11 cellular contexts compared by ENCODE assay signal in the genomic region with DNA sequence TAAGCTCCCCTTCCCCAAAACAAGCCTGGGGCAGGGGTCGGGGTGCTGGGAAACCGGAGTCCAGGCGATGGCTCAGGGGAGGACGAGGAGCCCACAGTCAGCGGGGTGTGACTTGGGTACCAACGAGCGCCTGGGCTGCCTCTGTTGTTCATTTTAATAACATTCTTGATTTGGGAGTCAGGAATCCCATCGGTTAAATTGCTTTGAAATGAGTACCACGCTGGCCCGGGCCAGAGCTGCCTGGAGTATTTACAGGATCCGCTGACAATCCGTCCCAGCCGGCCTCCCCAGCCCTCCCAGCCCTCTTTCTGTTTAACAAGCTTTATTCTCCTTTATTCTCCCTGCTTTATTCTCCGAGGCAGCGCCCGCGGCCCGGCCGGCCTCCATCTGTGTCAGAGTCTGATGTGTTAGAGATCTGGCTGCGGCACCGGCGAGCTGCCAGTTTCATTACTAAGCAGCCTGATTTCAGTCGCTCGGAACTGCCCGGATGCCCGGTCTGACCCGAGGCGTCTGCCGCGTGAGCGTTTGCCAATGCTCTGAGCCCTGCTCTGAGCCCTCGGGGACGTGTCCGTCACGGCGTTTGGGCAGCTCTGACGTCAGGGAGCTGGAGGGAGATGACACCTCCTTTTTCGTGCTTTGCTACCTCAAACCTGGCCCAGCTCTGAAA. TPM values are rescaled to one million over a fixed set of nuclear protein-coding genes. Genes with fewer than 3 reads are reported as not detected.
DNase-seq lines count a peak whose midpoint lies in the region; ATAC-seq, FAIRE-seq and TF ChIP-seq lines count a peak whose summit lies in the region.
"Had no signal": no experiment of that assay in that cellular context is flagged by ENCODE, and none has a peak within 500 bp of the region (broad histone marks: within the 10 kb centered on the region; RNA-seq: fewer than 3 reads in every experiment).

No MANE protein-coding gene starts in this region.

- H3K9me3 ChIP-seq in right cardiac atrium (ENCODE audit: control insufficient read depth, low read length), result no peaks in the 10 kb centered on the region
- no peaks in the 10 kb centered on the region for H3K9me3 ChIP-seq in left ventricle myocardium inferior (replicated peaks)
- H3K9me3 ChIP-seq in HepG2 (ENCODE audit: low read length), result no peaks in the 10 kb centered on the region

- no peaks in the 10 kb centered on the region for H3K79me2 ChIP-seq in HepG2 (ENCODE audit: insufficient read depth, low read length)

- TF ChIP-seq CTCF in left ventricle myocardium inferior (IDR thresholded peaks at IDR 0.05; ENCODE audit: borderline replicate concordance) (no peak), chondrocyte (IDR thresholded peaks at IDR 0.05) (no peak), HepG2 (CRISPR knock-in tag; IDR thresholded peaks at IDR 0.05) (no peak)

- H3K27me3 ChIP-seq in right cardiac atrium (ENCODE audit: control insufficient read depth, insufficient read depth), result no peaks in the 10 kb centered on the region
- H3K27me3 ChIP-seq in left ventricle myocardium inferior (ENCODE audit: low read depth), result peaks cover 40% of the 10 kb centered on the region
- peaks cover 23 to 85% of the 10 kb centered on the region in 2 experiments; a peak in 4 of 5 replicates for H3K27me3 ChIP-seq in HepG2 (ENCODE audit: control insufficient read depth in 1 of 2, insufficient read depth in 2 of 2, low read length in 2 of 2)
- H3K27me3 ChIP-seq: cardiac muscle cell had no signal

- H3K27ac Mint-ChIP-seq in chondrocyte (ENCODE audit: unreplicated experiment), result peak overlapping the region; percentile 27
- H3K27ac Mint-ChIP-seq: activated B cell treated with CpG ODN at 0.5 μM for 24 hours; CD4-positive, CD25-positive, alpha-beta regulatory T cell had no signal

- H3K9ac ChIP-seq in HepG2 (ENCODE audit: insufficient read depth, low read depth, low read length), result no peak overlapping the region

- no peak overlapping the region for H3K4me2 ChIP-seq in HepG2 (ENCODE audit: low read depth, low read length)

- no peak for TF ChIP-seq RAD21 in HepG2 (CRISPR knock-in tag; IDR thresholded peaks at IDR 0.05)

- ATAC-seq in right cardiac atrium, result peak; percentile 34 to 45
- ATAC-seq in HepG2, result no peak
- no peak for ATAC-seq in GM18858 (IDR thresholded peaks at IDR 0.05; ENCODE audit: unreplicated experiment)
- ATAC-seq in GM21737 (IDR thresholded peaks at IDR 0.05; ENCODE audit: unreplicated experiment), result no peak

- no peaks in the 10 kb centered on the region for H3K27me3 Mint-ChIP-seq in chondrocyte (ENCODE audit: low read depth)
- H3K27me3 Mint-ChIP-seq: activated B cell treated with CpG ODN at 0.5 μM for 24 hours had no signal

- CTCF ChIA-PET in HepG2 (lab: Yijun Ruan, JAX; ENCODE audit: low intra/inter-chr PET ratio, low total read pairs), result no interaction called here

- no peaks in the 10 kb centered on the region for H3K4me1 ChIP-seq in right cardiac atrium (ENCODE audit: control insufficient read depth, insufficient read depth, low read length)
- H3K4me1 ChIP-seq in left ventricle myocardium inferior, result no peaks in the 10 kb centered on the region
- peaks cover 5% of the 10 kb centered on the region; the same call in 1 of the 2 replicates for H3K4me1 ChIP-seq in HepG2 (ENCODE audit: insufficient read depth, low read length)

- H3K4me3 ChIP-seq in right cardiac atrium (ENCODE audit: low read length), result no peak overlapping the region
- no peak overlapping the region for H3K4me3 ChIP-seq in left ventricle myocardium inferior
- no peak overlapping the region for H3K4me3 ChIP-seq in HepG2 (replicated peaks in 1 of 3; ENCODE audit: insufficient read depth in 1 of 3, low read depth in 2 of 3, low read length in 3 of 3)
- H3K4me3 ChIP-seq: cardiac muscle cell had no signal

- no TSS peak for BruUV-seq in HepG2 (replicated peaks; lab: Mats Ljungman, UMichigan)

- WGBS in right cardiac atrium, result 59% methylated on average over 38 of the region's 38 CpGs
- 49% methylated on average over 25 of the region's 38 CpGs for WGBS in HepG2 (ENCODE audit: low lambda C conversion rate)

- no peak overlapping the region for H3K4me3 Mint-ChIP-seq in chondrocyte (ENCODE audit: unreplicated experiment)
- H3K4me3 Mint-ChIP-seq: activated B cell treated with CpG ODN at 0.5 μM for 24 hours; CD4-positive, CD25-positive, alpha-beta regulatory T cell had no signal

- no peaks in the 10 kb centered on the region for H3K9me3 Mint-ChIP-seq in chondrocyte (ENCODE audit: low read depth)
- H3K9me3 Mint-ChIP-seq: activated B cell treated with CpG ODN at 0.5 μM for 24 hours; CD4-positive, CD25-positive, alpha-beta regulatory T cell had no signal

- POLR2A ChIA-PET in HepG2 (lab: Yijun Ruan, JAX), result no interaction called here

- DNase-seq in right cardiac atrium (peak; percentile 68 to 77 (median 76)), left ventricle myocardium inferior (no peak), chondrocyte (ENCODE audit: low spot score) (no peak), HepG2 (ENCODE audit: low spot score) (no peak), NCI-H1694 treated with DMSO at 0.1 percent for 48 hours (lab: John Stamatoyannopoulos, UW) (no peak)
- DNase-seq in stimulated activated CD4-positive, alpha-beta T cell treated with anti-CD3 and anti-CD28 coated beads, Interleukin-2, amount 100 ng/mL, for 48 hours, result no peak
- DNase-seq: activated B cell treated with CpG ODN at 0.5 μM for 24 hours; CD4-positive, CD25-positive, alpha-beta regulatory T cell had no signal

- no peaks in the 10 kb centered on the region for H3K36me3 Mint-ChIP-seq in chondrocyte (ENCODE audit: low read depth)
- H3K36me3 Mint-ChIP-seq: CD4-positive, CD25-positive, alpha-beta regulatory T cell had no signal

- H2AFZ ChIP-seq in HepG2 (ENCODE audit: low read length), result no peak overlapping the region

- no peak for TF ChIP-seq EP300 in HepG2 (IDR thresholded peaks at IDR 0.05; ENCODE audit: low read depth in 2 of 2, low read length in 2 of 2)
- no peak for TF ChIP-seq EP300 in HepG2 (CRISPR knock-in tag; IDR thresholded peaks at IDR 0.05; ENCODE audit: borderline replicate concordance)

- no peak for TF ChIP-seq POLR2A in HepG2 (IDR thresholded peaks at IDR 0.05; ENCODE audit: insufficient read depth in 1 of 2, low read depth in 2 of 2, low read length in 2 of 2)

- H3K4me1 Mint-ChIP-seq in chondrocyte (ENCODE audit: low read depth), result peaks cover 4% of the 10 kb centered on the region
- H3K4me1 Mint-ChIP-seq: activated B cell treated with CpG ODN at 0.5 μM for 24 hours had no signal

- H3K36me3 ChIP-seq in left ventricle myocardium inferior (no peaks in the 10 kb centered on the region), HepG2 (replicated peaks in 1 of 2; ENCODE audit: control insufficient read depth in 1 of 2, insufficient read depth in 2 of 2, low read length in 2 of 2) (no peaks in the 10 kb centered on the region)
- H3K36me3 ChIP-seq: cardiac muscle cell had no signal

- H3K27ac ChIP-seq in right cardiac atrium (ENCODE audit: low read length), result no peak overlapping the region
- no peak overlapping the region for H3K27ac ChIP-seq in left ventricle myocardium inferior (replicated peaks)
- no peak overlapping the region for H3K27ac ChIP-seq in HepG2 (ENCODE audit: extremely low read length, insufficient read depth, low read length)
- H3K27ac ChIP-seq: cardiac muscle cell had no signal

- no peaks in the 10 kb centered on the region for H4K20me1 ChIP-seq in HepG2 (ENCODE audit: insufficient read depth, low read length)

- intact Hi-C loops in right cardiac atrium (cut with DNase I), result no loop called here
- intact Hi-C loops in left ventricle myocardium inferior (cut with micrococcal nuclease), result no loop called here
- intact Hi-C loops in HepG2 (cut with micrococcal nuclease; ENCODE audit: unreplicated experiment), result no loop called here

- FAIRE-seq in HepG2 (lab: Jason Lieb, UNC), result no peak

- in situ Hi-C loops in HepG2 (cut with HindIII; ENCODE audit: extremely low pct_ligation_motif_present, low pct_unique_long_range_greater_than_20kb), result no loop called here

RNA-seq across cellular contexts. Expression of a gene that starts 16.5 kb away (rescaled TPM):
- total RNA-seq in right cardiac atrium (not detected), left ventricle myocardium inferior (not detected), chondrocyte (not detected in 3 replicates), HepG2 (2016; rRNA removed; fragmentation: Illumina TruSeq; extraction: Trizol) (not detected in 2 replicates)
- polyA plus RNA-seq in right cardiac atrium (0.05 TPM), HepG2 (2011; rRNA removed) (not detected in 2 replicates)
- total RNA-seq in HepG2 (2016; cell fraction: cytosol; rRNA removed; fragmentation: Illumina TruSeq; extraction: Trizol; ENCODE audit: low read depth), result not detected in 2 replicates
- total RNA-seq in HepG2 (2016; cell fraction: insoluble cytoplasmic fraction; rRNA removed; fragmentation: Illumina TruSeq; extraction: Trizol), result not detected in 2 replicates
- total RNA-seq in HepG2 (2016; cell fraction: membrane; rRNA removed; fragmentation: Illumina TruSeq; extraction: Trizol), result not detected in 2 replicates
- total RNA-seq in HepG2 (2016; cell fraction: nucleus; rRNA removed; fragmentation: Illumina TruSeq; extraction: Trizol), result not detected in 2 replicates
- polyA plus RNA-seq in HepG2 (2011; cell fraction: cytosol; rRNA removed), result not detected in 2 replicates
- polyA plus RNA-seq in HepG2 (2011; cell fraction: nucleus; rRNA removed), result not detected in 2 replicates
- polyA plus RNA-seq in HepG2 (2012), result 0.15 TPM in 1 of 2 replicates, not detected in the other
- polyA plus RNA-seq in HepG2 (2016; cell fraction: cytosol; fragmentation: Illumina TruSeq; extraction: Trizol; ENCODE audit: low read depth), result not detected in 2 replicates
- not detected in 2 replicates for polyA plus RNA-seq in HepG2 (2016; cell fraction: insoluble cytoplasmic fraction; fragmentation: Illumina TruSeq; extraction: Trizol; ENCODE audit: low read depth)
- polyA plus RNA-seq in HepG2 (2016; cell fraction: membrane; fragmentation: Illumina TruSeq; extraction: Trizol; ENCODE audit: low read depth), result not detected in 2 replicates
- polyA plus RNA-seq in HepG2 (2016; cell fraction: nucleus; fragmentation: Illumina TruSeq; extraction: Trizol; ENCODE audit: insufficient read depth, low read depth), result not detected in 2 replicates
- not detected in 2 replicates for polyA minus RNA-seq in HepG2 (2011; rRNA and poly(A)+ RNA removed; ENCODE audit: low replicate concordance)
- not detected in 2 replicates for polyA minus RNA-seq in HepG2 (2011; cell fraction: cytosol; rRNA and poly(A)+ RNA removed)
- not detected in 2 replicates for polyA minus RNA-seq in HepG2 (2011; cell fraction: nucleus; rRNA and poly(A)+ RNA removed)
- total RNA-seq: activated B cell treated with CpG ODN at 0.5 μM for 24 hours; cardiac muscle cell; CD4-positive, CD25-positive, alpha-beta regulatory T cell had no signal
- polyA plus RNA-seq: CD4-positive, CD25-positive, alpha-beta regulatory T cell had no signal

RNA-seq across cellular contexts. Expression of a gene that starts 26.0 kb away (rescaled TPM):
- total RNA-seq in right cardiac atrium (1 to 10 TPM in 1 of 4 donors, under 1 TPM in 3; 0.20 to 2.2 (median 0.35) TPM), left ventricle myocardium inferior (0.58 TPM), chondrocyte (6.8 to 81.5 TPM (median 8.3 TPM) in 3 replicates), HepG2 (2016; rRNA removed; fragmentation: Illumina TruSeq; extraction: Trizol) (0.89 TPM in 1 of 2 replicates, not detected in the other)
- polyA plus RNA-seq in right cardiac atrium (1.2 TPM), HepG2 (2011; rRNA removed) (0.55 and 1.3 TPM in 2 replicates)
- 4.4 and 6.3 TPM in 2 replicates for total RNA-seq in HepG2 (2016; cell fraction: cytosol; rRNA removed; fragmentation: Illumina TruSeq; extraction: Trizol; ENCODE audit: low read depth)
- total RNA-seq in HepG2 (2016; cell fraction: insoluble cytoplasmic fraction; rRNA removed; fragmentation: Illumina TruSeq; extraction: Trizol), result 0.74 and 1.1 TPM in 2 replicates
- 2.3 and 4.5 TPM in 2 replicates for total RNA-seq in HepG2 (2016; cell fraction: membrane; rRNA removed; fragmentation: Illumina TruSeq; extraction: Trizol)
- 0.56 TPM in 1 of 2 replicates, not detected in the other for total RNA-seq in HepG2 (2016; cell fraction: nucleus; rRNA removed; fragmentation: Illumina TruSeq; extraction: Trizol)
- polyA plus RNA-seq in HepG2 (2011; cell fraction: cytosol; rRNA removed), result 0.55 and 1.1 TPM in 2 replicates
- 0.40 and 1.6 TPM in 2 replicates for polyA plus RNA-seq in HepG2 (2011; cell fraction: nucleus; rRNA removed)
- polyA plus RNA-seq in HepG2 (2012), result 0.09 TPM in 1 of 2 replicates, not detected in the other
- polyA plus RNA-seq in HepG2 (2016; cell fraction: cytosol; fragmentation: Illumina TruSeq; extraction: Trizol; ENCODE audit: low read depth), result 5.8 and 6.8 TPM in 2 replicates
- polyA plus RNA-seq in HepG2 (2016; cell fraction: insoluble cytoplasmic fraction; fragmentation: Illumina TruSeq; extraction: Trizol; ENCODE audit: low read depth), result 0.68 TPM in 1 of 2 replicates, not detected in the other
- 2.8 and 3.7 TPM in 2 replicates for polyA plus RNA-seq in HepG2 (2016; cell fraction: membrane; fragmentation: Illumina TruSeq; extraction: Trizol; ENCODE audit: low read depth)
- 0.70 and 1.6 TPM in 2 replicates for polyA plus RNA-seq in HepG2 (2016; cell fraction: nucleus; fragmentation: Illumina TruSeq; extraction: Trizol; ENCODE audit: insufficient read depth, low read depth)
- 0.92 and 8.0 TPM in 2 replicates for polyA minus RNA-seq in HepG2 (2011; rRNA and poly(A)+ RNA removed; ENCODE audit: low replicate concordance)
- polyA minus RNA-seq in HepG2 (2011; cell fraction: cytosol; rRNA and poly(A)+ RNA removed), result 0.62 TPM in 1 of 2 replicates, not detected in the other
- 1.3 TPM in 1 of 2 replicates, not detected in the other for polyA minus RNA-seq in HepG2 (2011; cell fraction: nucleus; rRNA and poly(A)+ RNA removed)
- total RNA-seq: activated B cell treated with CpG ODN at 0.5 μM for 24 hours; CD4-positive, CD25-positive, alpha-beta regulatory T cell had no signal
- polyA plus RNA-seq: CD4-positive, CD25-positive, alpha-beta regulatory T cell had no signal

Comparison
In these comparisons a context has a peak if more than half of its experiments do, and no peak if none do; other contexts are left out.
1. DNase-seq: peak in right cardiac atrium (3 of 3); none in left ventricle myocardium inferior (single experiment), chondrocyte (single experiment), HepG2 (single experiment), stimulated activated CD4-positive, alpha-beta T cell treated with anti-CD3 and anti-CD28 coated beads, Interleukin-2, amount 100 ng/mL, for 48 hours (0 of 2) and NCI-H1694 treated with DMSO at 0.1 percent for 48 hours (single experiment).
2. ATAC-seq: peak in right cardiac atrium (2 of 2); none in HepG2 (single experiment), GM18858 (single experiment) and GM21737 (single experiment).